In genomic region chr5:61802456-61802855, GRCh38 we compare ENCODE assay signal across 13 cellular contexts.
"Had no signal": no experiment of that assay in that cellular context is flagged by ENCODE, and none has a peak within 500 bp of the region (broad histone marks: within the 10 kb centered on the region; RNA-seq: fewer than 3 reads in every experiment).

No MANE protein-coding gene starts in this region.

- DNase-seq: activated CD4-positive, alpha-beta T cell treated with anti-CD3 and anti-CD28 coated beads for 1 hour; activated CD4-positive, alpha-beta T cell treated with anti-CD3 and anti-CD28 coated beads, Interleukin-2, amount 50 U/mL, for 4 hours; activated gamma-delta T cell; effector CD4-positive, alpha-beta T cell; retina; T-helper 2 cell; WERI-Rb-1 had no signal

- H3K9ac ChIP-seq: parathyroid adenoma had no signal

- H3K27me3 ChIP-seq: ascending aorta, hepatocyte, tibial nerve had no signal

- H3K36me3 ChIP-seq: ascending aorta, tibial nerve, WERI-Rb-1 had no signal

- H3K27ac ChIP-seq: ascending aorta, hepatocyte, parathyroid adenoma, tibial nerve, WERI-Rb-1 had no signal

- H3K4me2 ChIP-seq: hepatocyte had no signal

- H3K9me3 ChIP-seq: ascending aorta, tibial nerve had no signal

- H3K4me1 ChIP-seq: ascending aorta, parathyroid adenoma, tibial nerve had no signal

- H3K79me2 ChIP-seq: hepatocyte, parathyroid adenoma had no signal

- ATAC-seq: natural killer cell treated with Interleukin-12 subunit alpha and Interleukin-12 subunit beta and Interleukin-15 and Interleukin-18, amount 100 ng/mL, for 72 hours had no signal

- H3K4me3 ChIP-seq: ascending aorta, hepatocyte, tibial nerve had no signal

- H2AFZ ChIP-seq: hepatocyte, parathyroid adenoma had no signal

- FAIRE-seq: urothelium cell line had no signal
